ENCODE assay signal across 16 cellular contexts in genomic region chr6:46022110-46022948, GRCh38.
"Had no signal": no experiment of that assay in that cellular context is flagged by ENCODE, and none has a peak within 500 bp of the region (broad histone marks: within the 10 kb centered on the region; RNA-seq: fewer than 3 reads in every experiment).

No MANE protein-coding gene starts in this region.

- H3K4me3 Mint-ChIP-seq: activated naive CD4-positive, alpha-beta T cell treated with anti-CD3 and anti-CD28 coated beads for 36 hours; mesothelial cell of epicardium; neural progenitor cell had no signal

- H3K4me1 Mint-ChIP-seq: neural progenitor cell had no signal

- H3K9ac ChIP-seq: neural progenitor cell had no signal

- H3K4me1 ChIP-seq: lower lobe of right lung, neural progenitor cell, sigmoid colon had no signal

- DNase-seq: activated CD4-positive, CD25-positive, alpha-beta regulatory T cell; activated naive CD4-positive, alpha-beta T cell treated with anti-CD3 and anti-CD28 coated beads for 36 hours; effector memory CD4-positive, alpha-beta T cell; erythroblast; hypothalamus; kidney glomerular epithelial cell; lower lobe of right lung; ovary; SIG-M5; sigmoid colon; stimulated activated CD4-positive, alpha-beta T cell treated with anti-CD3 and anti-CD28 coated beads, Interleukin-12 subunit alpha, Interleukin-12 subunit beta, amount 100 ng/mL, for 4 hours; stimulated activated CD4-positive, alpha-beta T cell treated with anti-CD3 and anti-CD28 coated beads, Interleukin-4, amount 100 ng/mL, for 4 hours; substantia nigra; transverse colon had no signal

- H3K36me3 ChIP-seq: lower lobe of right lung, neural progenitor cell, ovary, sigmoid colon, transverse colon had no signal

- H3K4me2 ChIP-seq: neural progenitor cell had no signal

- H3K27ac ChIP-seq: lower lobe of right lung, neural progenitor cell, ovary, sigmoid colon, transverse colon had no signal

- ATAC-seq: lower lobe of right lung had no signal

- H3K36me3 Mint-ChIP-seq: mesothelial cell of epicardium, neural progenitor cell had no signal

- H3K27ac Mint-ChIP-seq: activated naive CD4-positive, alpha-beta T cell treated with anti-CD3 and anti-CD28 coated beads for 36 hours; mesothelial cell of epicardium; neural progenitor cell had no signal

- H3K27me3 ChIP-seq: ovary had no signal

- H3K9me3 Mint-ChIP-seq: activated naive CD4-positive, alpha-beta T cell treated with anti-CD3 and anti-CD28 coated beads for 36 hours had no signal

- H3K9me3 ChIP-seq: lower lobe of right lung, ovary, sigmoid colon, transverse colon had no signal

- H2AFZ ChIP-seq: neural progenitor cell had no signal

- H3K4me3 ChIP-seq: lower lobe of right lung, neural progenitor cell, ovary, sigmoid colon, transverse colon had no signal
